ENCODE assay signal across 1 cellular context in genomic region chr15:96415513-96416217, GRCh38.
TF ChIP-seq lines count a peak whose summit lies in the region.

No MANE protein-coding gene starts in this region.

TF ChIP-seq in WTC11, 78 proteins besides CTCF, POLR2A, EP300 and RAD21 (continued from another document):
- TF ChIP-seq AFF4 (CRISPR knock-in tag; IDR thresholded peaks at IDR 0.05; ENCODE audit: borderline replicate concordance) (no peak), GRHL2 (CRISPR knock-in tag; IDR thresholded peaks at IDR 0.05; ENCODE audit: insufficient replicate concordance, severe bottlenecking) (no peak), E2F1 (CRISPR knock-in tag; IDR thresholded peaks at IDR 0.05) (no peak), ZNF281 (CRISPR knock-in tag; IDR thresholded peaks at IDR 0.05) (no peak), NFE2L1 (CRISPR knock-in tag; IDR thresholded peaks at IDR 0.05) (no peak), PREB (CRISPR knock-in tag; IDR thresholded peaks at IDR 0.05; ENCODE audit: borderline replicate concordance) (no peak), IRF2 (CRISPR knock-in tag; IDR thresholded peaks at IDR 0.05; ENCODE audit: borderline replicate concordance, low read depth) (no peak), SMAD3 (CRISPR knock-in tag; IDR thresholded peaks at IDR 0.05; ENCODE audit: borderline replicate concordance) (no peak), ZNF396 (CRISPR knock-in tag; IDR thresholded peaks at IDR 0.05; ENCODE audit: borderline replicate concordance) (no peak)
